ENCODE assay signal across 8 cellular contexts in genomic region chr6:149941583-149942460, GRCh38. TPM values are rescaled to one million over a fixed set of nuclear protein-coding genes. Genes with fewer than 3 reads are reported as not detected.
DNase-seq lines count a peak whose midpoint lies in the region; ATAC-seq, FAIRE-seq and TF ChIP-seq lines count a peak whose summit lies in the region.

Gene ULBP2, plus strand, starts transcription at chr6:149942014. Its CDS starts 59 bp downstream, at chr6:149942073.

- H3K27me3 ChIP-seq in esophagus squamous epithelium = peaks cover 8 to 62% (median 30%) of the 10 kb centered on the region in 4 donors

- peak; percentile 89 to 92 for ATAC-seq in activated T-cell treated with anti-CD3 and anti-CD28 coated beads, Interleukin-2, amount 50 U/mL, for 72 hours (replicated peaks in 1 of 2)
- ATAC-seq in HG02973 (IDR thresholded peaks at IDR 0.05; ENCODE audit: unreplicated experiment) = no peak

- peaks cover 58% of the 10 kb centered on the region for H3K27me3 Mint-ChIP-seq in activated T-cell treated with anti-CD3 and anti-CD28 coated beads, Interleukin-2, amount 50 U/mL, for 72 hours (ENCODE audit: low read depth)

- no peaks in the 10 kb centered on the region for H3K36me3 ChIP-seq in esophagus squamous epithelium

- H3K36me3 Mint-ChIP-seq in activated T-cell treated with anti-CD3 and anti-CD28 coated beads, Interleukin-2, amount 50 U/mL, for 72 hours (ENCODE audit: insufficient read depth in 2 of 2) = no peaks in the 10 kb centered on the region

- H3K4me3 Mint-ChIP-seq in activated T-cell treated with anti-CD3 and anti-CD28 coated beads, Interleukin-2, amount 50 U/mL, for 72 hours = peak within 1 kb of the TSS; percentile 90 to 93

- H3K4me1 Mint-ChIP-seq in activated T-cell treated with anti-CD3 and anti-CD28 coated beads, Interleukin-2, amount 50 U/mL, for 72 hours (ENCODE audit: low read depth) = peaks cover 46% of the 10 kb centered on the region

- H3K27ac ChIP-seq in esophagus squamous epithelium = peak within 1 kb of the TSS; percentile 43 to 72 (median 52)

- peak; percentile 49 for FAIRE-seq in RCC 7860 (lab: Jason Lieb, UNC)

- peak within 1 kb of the TSS; percentile 82 for H3K4me3 ChIP-seq in Jurkat, Clone E6-1 (ENCODE audit: low read length)
- peak within 1 kb of the TSS; percentile 26 to 67 (median 53) for H3K4me3 ChIP-seq in esophagus squamous epithelium

- TF ChIP-seq POLR2A in esophagus squamous epithelium (IDR thresholded peaks at IDR 0.05) = peak in 1 of 4 donors; percentile 55

- H3K9me3 Mint-ChIP-seq in activated T-cell treated with anti-CD3 and anti-CD28 coated beads, Interleukin-2, amount 50 U/mL, for 72 hours = no peaks in the 10 kb centered on the region

- intact Hi-C loops in esophagus squamous epithelium (cut with DNase I) = no loop called here

- no peaks in the 10 kb centered on the region for H3K9me3 ChIP-seq in esophagus squamous epithelium

- 2% methylated on average over 19 to 24 of the region's 62 CpGs for WGBS in esophagus squamous epithelium, 2 donors

- no peak for TF ChIP-seq CTCF in esophagus squamous epithelium (IDR thresholded peaks at IDR 0.05)

- no peak within 1 kb of the TSS for H3K27ac Mint-ChIP-seq in activated T-cell treated with anti-CD3 and anti-CD28 coated beads, Interleukin-2, amount 50 U/mL, for 72 hours

- peak; percentile 70 for DNase-seq in DMS79 (lab: John Stamatoyannopoulos, UW)
- peak; percentile 93 for DNase-seq in Jurkat, Clone E6-1 (ENCODE audit: low read depth, low spot score)
- peak; percentile 83 for DNase-seq in RCC 7860 (ENCODE audit: low spot score)
- DNase-seq in activated T-cell treated with anti-CD3 and anti-CD28 coated beads, Interleukin-2, amount 50 U/mL, for 72 hours = peak; percentile 89 to 90
- DNase-seq in esophagus squamous epithelium (lab: John Stamatoyannopoulos, UW) = peak; percentile 18
- DNase-seq in myocyte (ENCODE audit: low read depth) = peak; percentile 93
- peak; percentile 83 to 87 for DNase-seq in stimulated activated CD8-positive, alpha-beta memory T cell treated with anti-CD3 and anti-CD28 coated beads, Interleukin-4, amount 100 ng/mL, for 4 hours (ENCODE audit: low read depth in 2 of 2, low spot score in 1 of 2)

- H3K4me1 ChIP-seq in esophagus squamous epithelium = peaks cover 20 to 40% (median 24%) of the 10 kb centered on the region in 3 donors

RNA-seq across cellular contexts. Expression of gene ULBP2, which starts in this region (rescaled TPM):
- 17.5 TPM for polyA plus RNA-seq in Jurkat, Clone E6-1 (2012; ENCODE audit: insufficient read depth, insufficient read length)
- total RNA-seq in activated T-cell treated with anti-CD3 and anti-CD28 coated beads, Interleukin-2, amount 50 U/mL, for 72 hours = 1 to 10 TPM in 1 of 2 donors, under 1 TPM in 1; 1.00 to 1.5 TPM
- total RNA-seq in esophagus squamous epithelium (10 to 100 TPM in 1 of 4 donors, 1 to 10 TPM in 3; 2.9 to 11.1 (median 4.6) TPM), myocyte (5.8 and 6.6 TPM in 2 replicates)
- 13.9 TPM for polyA plus RNA-seq in myocyte (2012)

Comparison
In these comparisons a context has a peak if more than half of its experiments do, and no peak if none do; other contexts are left out.
1. DNase-seq: peak in every context shown above with its lines; median percentile 93 in Jurkat, Clone E6-1; 93 in myocyte; 90 in activated T-cell treated with anti-CD3 and anti-CD28 coated beads, Interleukin-2, amount 50 U/mL, for 72 hours; 85 in stimulated activated CD8-positive, alpha-beta memory T cell treated with anti-CD3 and anti-CD28 coated beads, Interleukin-4, amount 100 ng/mL, for 4 hours; 83 in RCC 7860; 70 in DMS79; 18 in esophagus squamous epithelium.